Comparison of ENCODE assay signal across 16 cellular contexts in the genomic region with DNA sequence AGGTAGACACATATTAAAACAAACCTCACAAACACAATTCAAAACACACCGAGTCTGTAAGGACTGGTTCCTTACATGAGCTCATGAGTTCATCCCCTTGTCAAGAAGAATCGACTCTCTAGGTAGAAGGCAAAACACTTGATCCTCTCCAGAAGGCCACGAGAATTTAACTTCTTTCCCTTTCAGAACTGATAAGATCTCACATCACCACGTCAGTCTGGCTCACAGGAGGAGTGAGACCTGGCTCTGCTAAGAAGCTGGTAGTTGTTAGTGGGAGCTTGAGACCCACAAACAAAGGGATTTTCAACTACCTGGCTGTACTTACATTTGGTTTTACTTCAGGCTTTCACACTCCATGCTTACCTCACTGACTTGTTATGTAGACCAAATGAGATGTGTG.
A peak's percentile ranks its signal among the peaks of the same experiment; 100 is the strongest.
DNase-seq lines count a peak whose midpoint lies in the region; ATAC-seq and TF ChIP-seq lines count a peak whose summit lies in the region.
"Had no signal": no experiment of that assay in that cellular context is flagged by ENCODE, and none has a peak within 500 bp of the region (broad histone marks: within the 10 kb centered on the region; RNA-seq: fewer than 3 reads in every experiment).

No MANE protein-coding gene starts in this region.

- H3K9me3 Mint-ChIP-seq in activated CD8-positive, alpha-beta T cell treated with anti-CD3 and anti-CD28 coated beads, Interleukin-2, amount 10 ng/mL, durations not matched to agents 7 days and 5 days (ENCODE audit: insufficient read depth): no peaks in the 10 kb centered on the region
- H3K9me3 Mint-ChIP-seq in osteocyte (ENCODE audit: unreplicated experiment): no peaks in the 10 kb centered on the region
- H3K9me3 Mint-ChIP-seq: CD4-positive, alpha-beta T cell had no signal

- DNase-seq in ELR (ENCODE audit: low read depth) (peak; percentile 28), SK-N-DZ (ENCODE audit: low spot score) (peak; percentile 95), esophagus muscularis mucosa (ENCODE audit: extremely low spot score) (peak; percentile 60), trophoblast cell (peak in 1 of 2 donors; percentile 32), osteocyte (ENCODE audit: extremely low spot score, unreplicated experiment) (no peak)
- DNase-seq in activated CD8-positive, alpha-beta T cell treated with anti-CD3 and anti-CD28 coated beads, Interleukin-2, amount 10 ng/mL, durations not matched to agents 7 days and 5 days: no peak
- DNase-seq: Calu3; CD4-positive, alpha-beta T cell; H7; NCI-H1105; NCI-H1694 treated with DMSO at 0.1 percent for 48 hours; NCI-H2171 treated with DMSO at 0.1 percent for 48 hours; NCI-H774 had no signal

- H3K9me3 ChIP-seq in esophagus muscularis mucosa (no peaks in the 10 kb centered on the region), trophoblast cell (ENCODE audit: insufficient read depth, low read depth, low read length) (no peaks in the 10 kb centered on the region)

- TF ChIP-seq EP300 in esophagus muscularis mucosa (IDR thresholded peaks at IDR 0.05): no peak

- H4K8ac ChIP-seq in trophoblast cell (ENCODE audit: low read depth, low read length): no peak overlapping the region

- H3K27ac Mint-ChIP-seq in activated CD8-positive, alpha-beta T cell treated with anti-CD3 and anti-CD28 coated beads, Interleukin-2, amount 10 ng/mL, durations not matched to agents 7 days and 5 days: no peak overlapping the region
- H3K27ac Mint-ChIP-seq in osteocyte (ENCODE audit: unreplicated experiment): no peak overlapping the region
- H3K27ac Mint-ChIP-seq: B cell; CD4-positive, alpha-beta T cell had no signal

- no peak overlapping the region for H2BK5ac ChIP-seq in trophoblast cell (ENCODE audit: low read depth, low read length, poor library complexity)

- no peak for TF ChIP-seq POLR2A in esophagus muscularis mucosa (IDR thresholded peaks at IDR 0.05; ENCODE audit: low read depth)

- peaks cover 3% of the 10 kb centered on the region for H3K79me2 ChIP-seq in trophoblast cell (ENCODE audit: control insufficient read depth, insufficient read depth, low read length, poor library complexity)

- H3K4me2 ChIP-seq in trophoblast cell (ENCODE audit: low read length): no peak overlapping the region

- H3K23ac ChIP-seq in trophoblast cell (ENCODE audit: low read length): no peak overlapping the region

- CTCF ChIA-PET in activated CD8-positive, alpha-beta T cell treated with anti-CD3 and anti-CD28 coated beads, Interleukin-2, amount 10 ng/mL, durations not matched to agents 7 days and 5 days (lab: Charles Lee): interaction anchor here (1.3 kb wide), 1 partner anchor 19 kb away, joined by 4 read pairs; no protein-coding TSS in a partner anchor

- H3K27me3 ChIP-seq in esophagus muscularis mucosa (no peaks in the 10 kb centered on the region), trophoblast cell (ENCODE audit: insufficient read depth, low read length) (no peaks in the 10 kb centered on the region)

- peaks cover 7% of the 10 kb centered on the region for H3K27me3 Mint-ChIP-seq in activated CD8-positive, alpha-beta T cell treated with anti-CD3 and anti-CD28 coated beads, Interleukin-2, amount 10 ng/mL, durations not matched to agents 7 days and 5 days (ENCODE audit: low read depth)
- peaks cover 2% of the 10 kb centered on the region for H3K27me3 Mint-ChIP-seq in osteocyte (ENCODE audit: unreplicated experiment)

- no peak overlapping the region for H2BK120ac ChIP-seq in trophoblast cell (ENCODE audit: insufficient read depth, low read length, poor library complexity)

- no peak overlapping the region for H2AFZ ChIP-seq in trophoblast cell (ENCODE audit: insufficient read depth, low read length, poor library complexity)

- H3K36me3 ChIP-seq in esophagus muscularis mucosa: no peaks in the 10 kb centered on the region
- no peaks in the 10 kb centered on the region for H3K36me3 ChIP-seq in trophoblast cell (ENCODE audit: control insufficient read depth in 1 of 2, insufficient read depth in 2 of 2, low read length in 2 of 2)

- no peak overlapping the region for H3K4me3 Mint-ChIP-seq in activated CD8-positive, alpha-beta T cell treated with anti-CD3 and anti-CD28 coated beads, Interleukin-2, amount 10 ng/mL, durations not matched to agents 7 days and 5 days
- no peak overlapping the region for H3K4me3 Mint-ChIP-seq in osteocyte (ENCODE audit: unreplicated experiment)
- H3K4me3 Mint-ChIP-seq: B cell; CD4-positive, alpha-beta T cell had no signal

- POLR2A ChIA-PET in activated CD8-positive, alpha-beta T cell treated with anti-CD3 and anti-CD28 coated beads, Interleukin-2, amount 10 ng/mL, durations not matched to agents 7 days and 5 days (lab: Charles Lee): no interaction called here

- H3K4me1 ChIP-seq in esophagus muscularis mucosa (no peaks in the 10 kb centered on the region), trophoblast cell (ENCODE audit: control insufficient read depth in 1 of 2, insufficient read depth in 2 of 2, low read length in 2 of 2) (peaks cover 20 to 27% of the 10 kb centered on the region in 2 experiments)

- 48% methylated on average over 4 of the region's 4 CpGs for WGBS in esophagus muscularis mucosa
- WGBS in trophoblast cell (ENCODE audit: extremely low coverage, insufficient coverage, insufficient read length): no CpG with 5 or more reads among the region's 4 CpGs

- H3K27ac ChIP-seq in esophagus muscularis mucosa (replicated peaks in 1 of 4) (no peak overlapping the region), trophoblast cell (ENCODE audit: low read depth, low read length) (peak overlapping the region; percentile 98)

- no peak overlapping the region for H3K4me3 ChIP-seq in esophagus muscularis mucosa
- no peak overlapping the region for H3K4me3 ChIP-seq in trophoblast cell (ENCODE audit: low read depth, low read length)
- H3K4me3 ChIP-seq: K562 had no signal

- H2BK12ac ChIP-seq in trophoblast cell (ENCODE audit: low read length): no peak overlapping the region

- no peak overlapping the region for H2AK5ac ChIP-seq in trophoblast cell (ENCODE audit: low read length)

- TF ChIP-seq CTCF in esophagus muscularis mucosa (IDR thresholded peaks at IDR 0.05) (no peak), osteocyte (IDR thresholded peaks at IDR 0.05) (no peak)

- no peak overlapping the region for H3K18ac ChIP-seq in trophoblast cell (ENCODE audit: low read length)

- intact Hi-C loops in esophagus muscularis mucosa (cut with DNase I): no loop called here

- no peak overlapping the region for H4K91ac ChIP-seq in trophoblast cell (ENCODE audit: low read depth, low read length)

- no peak overlapping the region for H3K9ac ChIP-seq in trophoblast cell (ENCODE audit: low read length)

- no peak for ATAC-seq in activated CD8-positive, alpha-beta T cell treated with anti-CD3 and anti-CD28 coated beads, Interleukin-2, amount 10 ng/mL, durations not matched to agents 7 days and 5 days
- ATAC-seq in HG03095 (IDR thresholded peaks at IDR 0.05; ENCODE audit: unreplicated experiment): no peak
- ATAC-seq: K562 had no signal

- H3K4me1 Mint-ChIP-seq in activated CD8-positive, alpha-beta T cell treated with anti-CD3 and anti-CD28 coated beads, Interleukin-2, amount 10 ng/mL, durations not matched to agents 7 days and 5 days (ENCODE audit: low read depth): no peaks in the 10 kb centered on the region
- no peaks in the 10 kb centered on the region for H3K4me1 Mint-ChIP-seq in osteocyte (ENCODE audit: unreplicated experiment)
- H3K4me1 Mint-ChIP-seq: B cell had no signal

- peaks cover 42% of the 10 kb centered on the region for H3K79me1 ChIP-seq in trophoblast cell (ENCODE audit: low read length)

- no peaks in the 10 kb centered on the region for H3K36me3 Mint-ChIP-seq in activated CD8-positive, alpha-beta T cell treated with anti-CD3 and anti-CD28 coated beads, Interleukin-2, amount 10 ng/mL, durations not matched to agents 7 days and 5 days (ENCODE audit: low read depth)
- no peaks in the 10 kb centered on the region for H3K36me3 Mint-ChIP-seq in osteocyte (ENCODE audit: unreplicated experiment)

- no peak overlapping the region for H3K4ac ChIP-seq in trophoblast cell (ENCODE audit: low read depth, low read length)

- H3K14ac ChIP-seq in trophoblast cell (ENCODE audit: low read length): no peak overlapping the region

- no peak overlapping the region for H4K12ac ChIP-seq in trophoblast cell (ENCODE audit: low read depth, low read length)

Comparison
In these comparisons a context has a peak if more than half of its experiments do, and no peak if none do; other contexts are left out.
1. DNase-seq: peak in ELR (single experiment), SK-N-DZ (single experiment) and esophagus muscularis mucosa (single experiment); none in activated CD8-positive, alpha-beta T cell treated with anti-CD3 and anti-CD28 coated beads, Interleukin-2, amount 10 ng/mL, durations not matched to agents 7 days and 5 days (single experiment) and osteocyte (single experiment).